Comparison of ENCODE assay signal across 1 cellular context in genomic region chr13:102394158-102395053, GRCh38.
TF ChIP-seq lines count a peak whose summit lies in the region.

No MANE protein-coding gene starts in this region.

TF ChIP-seq in GM12878, 131 proteins besides CTCF, POLR2A, EP300 and RAD21 (continued from another document and continues in another):
- TF ChIP-seq ZBTB33 (IDR thresholded peaks at IDR 0.05) (no peak), SREBF1 (IDR thresholded peaks at IDR 0.05; ENCODE audit: low read length) (peak; percentile 40; the same call in 1 of the 2 replicates), MAX (IDR thresholded peaks at IDR 0.05; ENCODE audit: low read depth, low read length) (peak; percentile 56), PBX3 (IDR thresholded peaks at IDR 0.05; ENCODE audit: insufficient replicate concordance, low read depth, low read length) (peak; percentile 1), PAX8 (IDR thresholded peaks at IDR 0.05) (no peak), MYC (IDR thresholded peaks at IDR 0.05; ENCODE audit: insufficient read depth, insufficient read length, insufficient replicate concordance, low read length, severe bottlenecking) (no peak), POU2F2 (IDR thresholded peaks at IDR 0.05; ENCODE audit: borderline replicate concordance, low read depth, low read length) (peak; percentile 33; the same call in 1 of the 3 replicates), KDM1A (IDR thresholded peaks at IDR 0.05; ENCODE audit: borderline replicate concordance) (no peak), ZNF207 (IDR thresholded peaks at IDR 0.05; ENCODE audit: borderline replicate concordance) (peak; percentile 58; the same call in 1 of the 2 replicates), ZNF217 (IDR thresholded peaks at IDR 0.05) (no peak; the same call in 1 of the 2 replicates), IRF3 (IDR thresholded peaks at IDR 0.05) (no peak), RELA (IDR thresholded peaks at IDR 0.05; ENCODE audit: borderline replicate concordance, partially characterized antibody) (no peak), E2F4 (IDR thresholded peaks at IDR 0.05; ENCODE audit: low read depth, low read length) (no peak), FOXM1 (IDR thresholded peaks at IDR 0.05; ENCODE audit: low read depth, low read length) (peak; percentile 48; the same call in 1 of the 2 replicates), SMAD1 (IDR thresholded peaks at IDR 0.05; ENCODE audit: low read depth, partially characterized antibody) (no peak), ASH2L (IDR thresholded peaks at IDR 0.05; ENCODE audit: borderline replicate concordance, low read depth) (peak; percentile 74; the same call in 1 of the 2 replicates), SPI1 (IDR thresholded peaks at IDR 0.05; ENCODE audit: borderline replicate concordance, insufficient read depth, low read depth, low read length) (no peak), PML (IDR thresholded peaks at IDR 0.05; ENCODE audit: low read length) (no peak), NFYA (IDR thresholded peaks at IDR 0.05; ENCODE audit: borderline replicate concordance, low read depth, low read length) (no peak), ATF7 (IDR thresholded peaks at IDR 0.05; ENCODE audit: low read depth) (no peak), IKZF2 (IDR thresholded peaks at IDR 0.05) (0 out of 4 replicates have a peak, but pooled peaks of 1 of the 2 experiments have one; percentile 20), NFIC (IDR thresholded peaks at IDR 0.05; ENCODE audit: low read depth, low read length) (no peak), BACH1 (IDR thresholded peaks at IDR 0.05; ENCODE audit: borderline replicate concordance) (no peak), SUPT20H (IDR thresholded peaks at IDR 0.05; ENCODE audit: borderline replicate concordance, control insufficient read depth, low read depth, low read length) (no peak), CHD2 (IDR thresholded peaks at IDR 0.05; ENCODE audit: borderline replicate concordance, low read depth, low read length) (peak; percentile 66; the same call in 1 of the 2 replicates), CEBPB (IDR thresholded peaks at IDR 0.05; ENCODE audit: borderline replicate concordance in 1 of 2, low read depth in 2 of 2, low read length in 2 of 2) (no peak), CBFB (IDR thresholded peaks at IDR 0.05; ENCODE audit: low read depth) (peak; percentile 52), TCF7 (IDR thresholded peaks at IDR 0.05; ENCODE audit: borderline replicate concordance) (no peak), E2F8 (IDR thresholded peaks at IDR 0.05; ENCODE audit: low read depth, partially characterized antibody) (peak; percentile 77), BCL11A (IDR thresholded peaks at IDR 0.05; ENCODE audit: low read depth, low read length) (no peak), MEF2A (IDR thresholded peaks at IDR 0.05; ENCODE audit: insufficient read depth, low read depth, low read length) (peak; percentile 45; the same call in 1 of the 2 replicates), TAF1 (IDR thresholded peaks at IDR 0.05; ENCODE audit: borderline replicate concordance, low read depth, low read length) (peak; percentile 55; the same call in 1 of the 2 replicates), PKNOX1 (IDR thresholded peaks at IDR 0.05) (no peak), MYB (IDR thresholded peaks at IDR 0.05; ENCODE audit: borderline replicate concordance, low read depth, low read length) (no peak), EGR1 (IDR thresholded peaks at IDR 0.05; ENCODE audit: borderline replicate concordance in 1 of 2, low read depth in 2 of 2, low read length in 2 of 2) (peak; percentile 8 to 21; a peak in 1 of 3 replicates), CHD4 (IDR thresholded peaks at IDR 0.05) (no peak), SIX5 (IDR thresholded peaks at IDR 0.05; ENCODE audit: low read depth, low read length, severe bottlenecking) (peak; percentile 59), SKIL (IDR thresholded peaks at IDR 0.05; ENCODE audit: low read depth, poor library complexity, severe bottlenecking) (no peak), MTA3 (IDR thresholded peaks at IDR 0.05; ENCODE audit: borderline replicate concordance, low read length) (no peak), USF2 (IDR thresholded peaks at IDR 0.05; ENCODE audit: borderline replicate concordance, low read depth, low read length) (no peak), ZNF592 (IDR thresholded peaks at IDR 0.05) (0 out of 2 replicates have a peak, but pooled peaks have one; percentile 13)
